17 cellular contexts compared by ENCODE assay signal in genomic region chr18:66548747-66549146, GRCh38. TPM values are rescaled to one million over a fixed set of nuclear protein-coding genes. Genes with fewer than 3 reads are reported as not detected.
DNase-seq lines count a peak whose midpoint lies in the region; ATAC-seq, FAIRE-seq and TF ChIP-seq lines count a peak whose summit lies in the region.
"Had no signal": no experiment of that assay in that cellular context is flagged by ENCODE, and none has a peak within 500 bp of the region (broad histone marks: within the 10 kb centered on the region; RNA-seq: fewer than 3 reads in every experiment).

No MANE protein-coding gene starts in this region.

- H3K4me3 Mint-ChIP-seq in osteocyte (ENCODE audit: unreplicated experiment) = no peak overlapping the region
- H3K4me3 Mint-ChIP-seq: activated naive CD8-positive, alpha-beta T cell treated with anti-CD3 and anti-CD28 coated beads for 36 hours had no signal

- H3K79me2 ChIP-seq in SK-N-SH (ENCODE audit: insufficient read depth) = no peaks in the 10 kb centered on the region
- H3K79me2 ChIP-seq: parathyroid adenoma had no signal

- H3K4me2 ChIP-seq in SK-N-SH = no peak overlapping the region

- H3K4me1 ChIP-seq in SK-N-SH (ENCODE audit: control insufficient read depth in 1 of 2, insufficient read depth in 2 of 2, low read depth in 1 of 2, low read length in 1 of 2) (no peaks in the 10 kb centered on the region), BE2C (no peaks in the 10 kb centered on the region), Peyer's patch (no peaks in the 10 kb centered on the region)
- H3K4me1 ChIP-seq: parathyroid adenoma had no signal

- no peaks in the 10 kb centered on the region for H3K4me1 Mint-ChIP-seq in osteocyte (ENCODE audit: unreplicated experiment)
- H3K4me1 Mint-ChIP-seq: activated naive CD8-positive, alpha-beta T cell treated with anti-CD3 and anti-CD28 coated beads for 36 hours had no signal

- ATAC-seq in SK-N-SH treated with all-trans-retinoic acid at 6 μM for 48 hours (no peak), HG03442 (IDR thresholded peaks at IDR 0.05; ENCODE audit: unreplicated experiment) (peak; percentile 57), GM18520 (IDR thresholded peaks at IDR 0.05; ENCODE audit: unreplicated experiment) (no peak)

- H3K36me3 Mint-ChIP-seq in osteocyte (ENCODE audit: unreplicated experiment) = no peaks in the 10 kb centered on the region
- H3K36me3 Mint-ChIP-seq: activated naive CD8-positive, alpha-beta T cell treated with anti-CD3 and anti-CD28 coated beads for 36 hours had no signal

- peak; percentile 6 for DNase-seq in SK-N-SH
- no peak for DNase-seq in bronchial epithelial cell (ENCODE audit: low read depth)
- DNase-seq in osteocyte (ENCODE audit: extremely low spot score, unreplicated experiment) = no peak
- DNase-seq in BE2C = no peak
- DNase-seq in Peyer's patch = no peak
- DNase-seq: ACHN; activated CD4-positive, CD25-positive, alpha-beta regulatory T cell treated with anti-CD3 and anti-CD28 coated beads, Interleukin-2, amount 50 U/mL, for 72 hours; activated naive CD8-positive, alpha-beta T cell treated with anti-CD3 and anti-CD28 coated beads for 36 hours; central memory CD4-positive, alpha-beta T cell; kidney; NCI-H1105 treated with DMSO at 0.1 percent for 48 hours; T-helper 1 cell had no signal

- no peak for TF ChIP-seq EP300 in SK-N-SH (IDR thresholded peaks at IDR 0.05; ENCODE audit: borderline replicate concordance in 1 of 2, low read depth in 1 of 2, low read length in 1 of 2)

- POLR2A ChIA-PET in SK-N-SH (lab: Yijun Ruan, JAX) = no interaction called here

- H3K9me3 Mint-ChIP-seq in osteocyte (ENCODE audit: unreplicated experiment) = no peaks in the 10 kb centered on the region

- H3K27me3 Mint-ChIP-seq in osteocyte (ENCODE audit: unreplicated experiment) = no peaks in the 10 kb centered on the region
- H3K27me3 Mint-ChIP-seq: activated naive CD8-positive, alpha-beta T cell treated with anti-CD3 and anti-CD28 coated beads for 36 hours had no signal

- peak; percentile 28; the same call in 1 of the 2 replicates for TF ChIP-seq RAD21 in SK-N-SH (IDR thresholded peaks at IDR 0.05; ENCODE audit: low read length)

- H3K4me3 ChIP-seq in SK-N-SH (ENCODE audit: low read depth in 2 of 2, low read length in 1 of 2) = no peak overlapping the region; a peak in 1 of 4 replicates
- H3K4me3 ChIP-seq in bronchial epithelial cell (ENCODE audit: low read depth, low read length) = no peak overlapping the region
- H3K4me3 ChIP-seq in BE2C (ENCODE audit: low read depth, low read length) = no peak overlapping the region
- H3K4me3 ChIP-seq in Peyer's patch = no peak overlapping the region

- TF ChIP-seq POLR2A in Peyer's patch (IDR thresholded peaks at IDR 0.05) = no peak

- no peak overlapping the region for H3K27ac ChIP-seq in SK-N-SH (ENCODE audit: low read depth in 2 of 2, low read length in 1 of 2)
- H3K27ac ChIP-seq in Peyer's patch = no peak overlapping the region
- H3K27ac ChIP-seq: parathyroid adenoma had no signal

- no peak overlapping the region for H2AFZ ChIP-seq in SK-N-SH (ENCODE audit: low read depth)
- H2AFZ ChIP-seq: parathyroid adenoma had no signal

- no peak for FAIRE-seq in bronchial epithelial cell (lab: Jason Lieb, UNC)
- FAIRE-seq: kidney had no signal

- no peaks in the 10 kb centered on the region for H3K9me2 ChIP-seq in SK-N-SH

- H3K9me3 ChIP-seq in SK-N-SH = no peaks in the 10 kb centered on the region
- H3K9me3 ChIP-seq in BE2C = no peaks in the 10 kb centered on the region
- H3K9me3 ChIP-seq in Peyer's patch = no peaks in the 10 kb centered on the region

- 35% methylated on average over 3 of the region's 3 CpGs for WGBS in SK-N-SH (ENCODE audit: low lambda C conversion rate)

- no peaks in the 10 kb centered on the region; the same call in 1 of the 2 replicates for H3K27me3 ChIP-seq in SK-N-SH (ENCODE audit: insufficient read depth)
- H3K27me3 ChIP-seq in bronchial epithelial cell (ENCODE audit: control insufficient read depth, insufficient read depth, low read length) = no peaks in the 10 kb centered on the region
- H3K27me3 ChIP-seq in BE2C = no peaks in the 10 kb centered on the region
- no peaks in the 10 kb centered on the region for H3K27me3 ChIP-seq in Peyer's patch

- no peak overlapping the region for H3K9ac ChIP-seq in SK-N-SH
- H3K9ac ChIP-seq: parathyroid adenoma had no signal

- H4K20me1 ChIP-seq in SK-N-SH (ENCODE audit: insufficient read depth) = no peaks in the 10 kb centered on the region

- no peaks in the 10 kb centered on the region for H3F3A ChIP-seq in SK-N-SH (replicated peaks; ENCODE audit: insufficient read depth)

- no peaks in the 10 kb centered on the region for H3K36me3 ChIP-seq in SK-N-SH (replicated peaks in 1 of 2; ENCODE audit: control insufficient read depth in 1 of 2, insufficient read depth in 2 of 2, low read length in 1 of 2)
- no peaks in the 10 kb centered on the region for H3K36me3 ChIP-seq in bronchial epithelial cell (ENCODE audit: control insufficient read depth, insufficient read depth, low read length)
- no peaks in the 10 kb centered on the region for H3K36me3 ChIP-seq in BE2C
- H3K36me3 ChIP-seq in Peyer's patch = no peaks in the 10 kb centered on the region

- H3K27ac Mint-ChIP-seq in osteocyte (ENCODE audit: unreplicated experiment) = no peak overlapping the region
- H3K27ac Mint-ChIP-seq: activated naive CD8-positive, alpha-beta T cell treated with anti-CD3 and anti-CD28 coated beads for 36 hours had no signal

- CTCF ChIA-PET in SK-N-SH (lab: Yijun Ruan, JAX) = no interaction called here

- TF ChIP-seq CTCF in SK-N-SH (IDR thresholded peaks at IDR 0.05) (peak; percentile 44), bronchial epithelial cell (IDR thresholded peaks at IDR 0.05; ENCODE audit: insufficient read depth, low read length, severe bottlenecking) (peak; percentile 16), osteocyte (IDR thresholded peaks at IDR 0.05) (peak; percentile 14), BE2C (IDR thresholded peaks at IDR 0.05; ENCODE audit: low read depth, low read length) (no peak; the same call in 1 of the 2 replicates), Peyer's patch (IDR thresholded peaks at IDR 0.05) (no peak)

TF ChIP-seq in SK-N-SH, 30 proteins besides CTCF, POLR2A, EP300 and RAD21:
- no peak for TF ChIP-seq SMC3 (IDR thresholded peaks at IDR 0.05; ENCODE audit: low read depth, low read length)
- TF ChIP-seq YY1 (IDR thresholded peaks at IDR 0.05; ENCODE audit: low read depth) = no peak

TF ChIP-seq in SK-N-SH treated with all-trans-retinoic acid at 6 μM for 48 hours, 23 proteins besides CTCF, POLR2A, EP300 and RAD21 (continues in another document):
- TF ChIP-seq PATZ1 (CRISPR knock-in tag; IDR thresholded peaks at IDR 0.05; ENCODE audit: borderline replicate concordance) (no peak), PPARA (CRISPR knock-in tag; IDR thresholded peaks at IDR 0.05; ENCODE audit: borderline replicate concordance) (no peak), RARB (CRISPR knock-in tag; IDR thresholded peaks at IDR 0.05) (no peak), OSR1 (CRISPR knock-in tag; IDR thresholded peaks at IDR 0.05) (no peak), ZNF8 (CRISPR knock-in tag; IDR thresholded peaks at IDR 0.05) (no peak), ZC3H10 (CRISPR knock-in tag; IDR thresholded peaks at IDR 0.05) (no peak), POU6F1 (CRISPR knock-in tag; IDR thresholded peaks at IDR 0.05; ENCODE audit: borderline replicate concordance, low read depth) (no peak), ZFP3 (CRISPR knock-in tag; IDR thresholded peaks at IDR 0.05) (no peak), ZNF565 (CRISPR knock-in tag; conservative IDR thresholded peaks at IDR 0.05; ENCODE audit: low read depth) (no peak)

RNA-seq across cellular contexts. Expression of gene CDH19, which starts 55.1 kb away (rescaled TPM):
- not detected in 2 replicates for polyA plus RNA-seq in SK-N-SH (2012; rRNA removed)
- polyA plus RNA-seq in SK-N-SH (2012; cell fraction: cytosol; rRNA removed) = not detected in 2 replicates
- not detected in 2 replicates for polyA plus RNA-seq in SK-N-SH (2012; cell fraction: nucleus; rRNA removed)
- total RNA-seq in bronchial epithelial cell = under 0.01 and 0.26 TPM in 2 replicates
- total RNA-seq in osteocyte = not detected in 2 replicates
- not detected for polyA plus RNA-seq in BE2C (2012; ENCODE audit: insufficient read depth, insufficient read length, low read depth)
- total RNA-seq in Peyer's patch = 10 to 100 TPM in 1 of 4 donors, 1 to 10 TPM in 3; 1.9 to 18.2 (median 2.5) TPM
- total RNA-seq: activated naive CD8-positive, alpha-beta T cell treated with anti-CD3 and anti-CD28 coated beads for 36 hours; mononuclear cell had no signal

Comparison
In these comparisons a context has a peak if more than half of its experiments do, and no peak if none do; other contexts are left out.
1. CTCF ChIP-seq: peak in SK-N-SH (single experiment), bronchial epithelial cell (single experiment) and osteocyte (single experiment); none in BE2C (single experiment) and Peyer's patch (0 of 6).